8 cellular contexts compared by ENCODE assay signal in the genomic region with DNA sequence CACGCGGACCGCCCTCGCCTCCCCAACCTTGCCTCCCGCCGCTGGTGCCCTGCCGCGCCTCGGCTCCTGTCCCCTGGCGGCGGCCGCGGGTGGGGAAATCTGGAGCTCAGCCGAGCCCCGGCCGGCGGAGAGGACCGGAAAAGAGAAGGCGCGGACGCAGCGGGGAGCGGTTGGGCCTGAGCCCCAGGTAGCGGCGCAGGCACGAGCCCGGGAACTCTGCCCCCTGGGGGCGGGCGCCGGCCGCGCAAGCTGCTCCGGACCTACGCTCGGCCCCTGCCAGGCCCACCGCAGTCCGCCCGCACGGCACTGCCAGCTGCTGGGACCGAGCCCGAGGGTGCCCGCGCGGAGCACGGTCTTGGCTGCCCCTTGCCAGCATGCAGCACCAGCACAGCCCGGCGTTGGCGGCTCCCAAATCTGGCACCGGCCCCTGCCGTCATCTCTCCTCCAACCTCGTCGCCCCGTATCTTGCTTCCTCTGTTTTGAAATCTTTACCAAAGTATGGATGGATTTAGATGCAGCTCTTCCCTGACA. TPM values are rescaled to one million over a fixed set of nuclear protein-coding genes. Genes with fewer than 3 reads are reported as not detected.
A peak's percentile ranks its signal among the peaks of the same experiment; 100 is the strongest.
DNase-seq lines count a peak whose midpoint lies in the region; ATAC-seq and TF ChIP-seq lines count a peak whose summit lies in the region.

A gene with protein sequence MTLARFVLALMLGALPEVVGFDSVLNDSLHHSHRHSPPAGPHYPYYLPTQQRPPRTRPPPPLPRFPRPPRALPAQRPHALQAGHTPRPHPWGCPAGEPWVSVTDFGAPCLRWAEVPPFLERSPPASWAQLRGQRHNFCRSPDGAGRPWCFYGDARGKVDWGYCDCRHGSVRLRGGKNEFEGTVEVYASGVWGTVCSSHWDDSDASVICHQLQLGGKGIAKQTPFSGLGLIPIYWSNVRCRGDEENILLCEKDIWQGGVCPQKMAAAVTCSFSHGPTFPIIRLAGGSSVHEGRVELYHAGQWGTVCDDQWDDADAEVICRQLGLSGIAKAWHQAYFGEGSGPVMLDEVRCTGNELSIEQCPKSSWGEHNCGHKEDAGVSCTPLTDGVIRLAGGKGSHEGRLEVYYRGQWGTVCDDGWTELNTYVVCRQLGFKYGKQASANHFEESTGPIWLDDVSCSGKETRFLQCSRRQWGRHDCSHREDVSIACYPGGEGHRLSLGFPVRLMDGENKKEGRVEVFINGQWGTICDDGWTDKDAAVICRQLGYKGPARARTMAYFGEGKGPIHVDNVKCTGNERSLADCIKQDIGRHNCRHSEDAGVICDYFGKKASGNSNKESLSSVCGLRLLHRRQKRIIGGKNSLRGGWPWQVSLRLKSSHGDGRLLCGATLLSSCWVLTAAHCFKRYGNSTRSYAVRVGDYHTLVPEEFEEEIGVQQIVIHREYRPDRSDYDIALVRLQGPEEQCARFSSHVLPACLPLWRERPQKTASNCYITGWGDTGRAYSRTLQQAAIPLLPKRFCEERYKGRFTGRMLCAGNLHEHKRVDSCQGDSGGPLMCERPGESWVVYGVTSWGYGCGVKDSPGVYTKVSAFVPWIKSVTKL (minus strand): TSS at position 161 of the 531 bp plus-strand sequence. CDS start 283 bp downstream, outside the sequence.

- CTCF ChIA-PET in A673 (lab: Charles Lee): interaction anchor here (0.6 kb wide), 2 partner anchors 30 to 34 kb away, joined by 3 to 4 read pairs; no protein-coding TSS in a partner anchor

- no peaks in the 10 kb centered on the region for H3K9me3 ChIP-seq in A673 (ENCODE audit: low read depth, low read length, poor library complexity, severe bottlenecking)

- BruUV-seq in A673 (replicated peaks; lab: Mats Ljungman, UMichigan): no TSS peak

- TF ChIP-seq CTCF in A673 (conservative IDR thresholded peaks at IDR 0.05; ENCODE audit: low read depth, low read length): peak; percentile 67

- no peaks in the 10 kb centered on the region for H3K4me1 ChIP-seq in A673 (ENCODE audit: insufficient read depth, low read length, poor library complexity, severe bottlenecking)

- H3K4me3 ChIP-seq in A673 (ENCODE audit: low read depth, low read length, poor library complexity, severe bottlenecking): peak within 1 kb of the TSS; percentile 53

- peaks cover 24% of the 10 kb centered on the region for H3K27me3 ChIP-seq in A673 (replicated peaks; ENCODE audit: insufficient read depth, low read depth, low read length, poor library complexity)

- H3K4me3 Mint-ChIP-seq in effector memory CD8-positive, alpha-beta T cell: peak within 1 kb of the TSS; percentile 81 to 83

- peaks cover 8% of the 10 kb centered on the region in 2 donors for H3K4me1 Mint-ChIP-seq in effector memory CD8-positive, alpha-beta T cell (ENCODE audit: low read depth in 2 of 2)

- H3K27ac ChIP-seq in A673 (ENCODE audit: low read depth, low read length, poor library complexity, severe bottlenecking): no peak within 1 kb of the TSS

- H3K36me3 ChIP-seq in A673 (ENCODE audit: insufficient read depth, low read length, poor library complexity, severe bottlenecking): no peaks in the 10 kb centered on the region

- peaks cover 3% of the 10 kb centered on the region for H3K36me3 Mint-ChIP-seq in effector memory CD8-positive, alpha-beta T cell (ENCODE audit: insufficient read depth)

- peaks cover 73 to 89% of the 10 kb centered on the region in 2 donors for H3K27me3 Mint-ChIP-seq in effector memory CD8-positive, alpha-beta T cell

- no peaks in the 10 kb centered on the region for H3K9me3 Mint-ChIP-seq in effector memory CD8-positive, alpha-beta T cell

- peak within 1 kb of the TSS in 1 of 2 donors; percentile 55 for H3K27ac Mint-ChIP-seq in effector memory CD8-positive, alpha-beta T cell

- POLR2A ChIA-PET in A673 (lab: Charles Lee; ENCODE audit: low non-redundant PET): interaction anchor here (0.7 kb wide), 2 partner anchors 10 to 1759 kb away, joined by 7 to 10 read pairs; no protein-coding TSS in a partner anchor

- ATAC-seq in GM18519 (IDR thresholded peaks at IDR 0.05; ENCODE audit: low FRiP score, unreplicated experiment) (peak; percentile 96), HG02981 (IDR thresholded peaks at IDR 0.05; ENCODE audit: unreplicated experiment) (peak; percentile 98)
- peak; percentile 87 for ATAC-seq in effector memory CD8-positive, alpha-beta T cell (replicated peaks)

- intact Hi-C loops in A673 (cut with micrococcal nuclease; ENCODE audit: unreplicated experiment): loop anchor here (5.0 kb wide), 1 partner anchor 71 kb away; no protein-coding TSS in a partner anchor

- DNase-seq in A673 (ENCODE audit: low spot score): peak; percentile 85
- peak; percentile 39 for DNase-seq in NCI-H226
- peak; percentile 11 to 13 for DNase-seq in activated CD4-positive, alpha-beta T cell treated with anti-CD3 and anti-CD28 coated beads, Interleukin-2, amount 50 U/mL, for 4 hours
- DNase-seq in effector memory CD8-positive, alpha-beta T cell: peak; percentile 23 to 36 (median 24)
- peak; percentile 92 for DNase-seq in mesenteric fat pad (ENCODE audit: low spot score)
- DNase-seq in stimulated activated CD8-positive, alpha-beta memory T cell treated with anti-CD3 and anti-CD28 coated beads, Interleukin-4, amount 100 ng/mL, for 24 hours (ENCODE audit: low read depth): peak; percentile 39

RNA-seq across cellular contexts. Expression of the gene that starts here (rescaled TPM):
- 3.1 and 4.7 TPM in 2 replicates for total RNA-seq in A673 (2021)
- 0.16 TPM for total RNA-seq in mesenteric fat pad

Comparison
In these comparisons a context has a peak if more than half of its experiments do, and no peak if none do; other contexts are left out.
1. Peak in DNase-seq in mesenteric fat pad; RNA of the gene not detected or under 1 TPM.
2. DNase-seq: peak in every context shown above with its lines; median percentile 92 in mesenteric fat pad; 85 in A673; 39 in NCI-H226; 39 in stimulated activated CD8-positive, alpha-beta memory T cell treated with anti-CD3 and anti-CD28 coated beads, Interleukin-4, amount 100 ng/mL, for 24 hours; 24 in effector memory CD8-positive, alpha-beta T cell; 12 in activated CD4-positive, alpha-beta T cell treated with anti-CD3 and anti-CD28 coated beads, Interleukin-2, amount 50 U/mL, for 4 hours.